8 cellular contexts compared by ENCODE assay signal in genomic region chr14:99035712-99036593, GRCh38.
DNase-seq lines count a peak whose midpoint lies in the region; ATAC-seq and TF ChIP-seq lines count a peak whose summit lies in the region.

No MANE protein-coding gene starts in this region.

- peak overlapping the region; percentile 88 for H2AFZ ChIP-seq in osteoblast (ENCODE audit: low read length)

- POLR2A ChIA-PET in Caco-2 (lab: Charles Lee) = no interaction called here

- no peaks in the 10 kb centered on the region for H3K36me3 Mint-ChIP-seq in Caco-2 (ENCODE audit: insufficient read depth, unreplicated experiment)

- H3K4me3 ChIP-seq in Caco-2 (ENCODE audit: low read depth, low read length) (no peak overlapping the region), SJCRH30 (peak overlapping the region; percentile 7), osteoblast (ENCODE audit: insufficient read depth, low read length) (peak overlapping the region; percentile 45)

- H3K27ac ChIP-seq in SJCRH30 = peak overlapping the region; percentile 50
- peak overlapping the region; percentile 79 for H3K27ac ChIP-seq in osteoblast (ENCODE audit: low read depth, low read length)

- H3K79me2 ChIP-seq in osteoblast (ENCODE audit: insufficient read depth, low read length) = no peaks in the 10 kb centered on the region

- no peak for TF ChIP-seq CTCF in Caco-2 (IDR thresholded peaks at IDR 0.05; ENCODE audit: insufficient read depth in 1 of 2, low read depth in 1 of 2, low read length in 1 of 2, severe bottlenecking in 1 of 2, unreplicated experiment in 1 of 2)
- TF ChIP-seq CTCF in osteoblast (IDR thresholded peaks at IDR 0.05; ENCODE audit: extremely low read depth, low read depth, low read length) = no peak

- no peaks in the 10 kb centered on the region for H3K36me3 ChIP-seq in Caco-2 (ENCODE audit: control insufficient read depth, insufficient read depth, low read length)
- no peaks in the 10 kb centered on the region for H3K36me3 ChIP-seq in SJCRH30
- H3K36me3 ChIP-seq in osteoblast (ENCODE audit: insufficient read depth, low read length) = no peaks in the 10 kb centered on the region

- peak overlapping the region; percentile 19 for H3K4me3 Mint-ChIP-seq in Caco-2 (ENCODE audit: unreplicated experiment)

- DNase-seq in Caco-2 (peak; percentile 24 to 46), SJCRH30 (peak; percentile 75 to 79), globus pallidus (ENCODE audit: low spot score) (peak; percentile 43), osteoblast (ENCODE audit: insufficient read length, low spot score, missing footprints) (peak; percentile 100), HUDEP-2 (lab: John Stamatoyannopoulos, UW; ENCODE audit: unreplicated experiment in 76 of 76) (no peak), NCI-H69 (lab: John Stamatoyannopoulos, UW) (no peak)

- H3K27ac Mint-ChIP-seq in Caco-2 (ENCODE audit: unreplicated experiment) = no peak overlapping the region

- CTCF ChIA-PET in Caco-2 (lab: Charles Lee) = no interaction called here

- ATAC-seq in GM21367 (IDR thresholded peaks at IDR 0.05; ENCODE audit: unreplicated experiment) (no peak), HG03139 (IDR thresholded peaks at IDR 0.05; ENCODE audit: unreplicated experiment) (no peak)

- no TSS peak for BruUV-seq in Caco-2 (replicated peaks; lab: Mats Ljungman, UMichigan)

- H4K20me1 ChIP-seq in osteoblast (ENCODE audit: insufficient read depth, low read length) = no peaks in the 10 kb centered on the region

- no peaks in the 10 kb centered on the region for H3K4me1 Mint-ChIP-seq in Caco-2 (ENCODE audit: low read depth, unreplicated experiment)

- peaks cover 6% of the 10 kb centered on the region for H3K27me3 Mint-ChIP-seq in Caco-2 (ENCODE audit: insufficient read depth, unreplicated experiment)

- H3K4me1 ChIP-seq in Caco-2 (no peaks in the 10 kb centered on the region), SJCRH30 (peaks cover 9% of the 10 kb centered on the region; the same call in 1 of the 2 replicates), osteoblast (ENCODE audit: insufficient read depth, low read length) (peaks cover 13% of the 10 kb centered on the region)

- peaks cover 10% of the 10 kb centered on the region for H3K9me3 Mint-ChIP-seq in Caco-2 (ENCODE audit: unreplicated experiment)

- intact Hi-C loops in Caco-2 (cut with micrococcal nuclease; ENCODE audit: unreplicated experiment) = no loop called here

- peak overlapping the region; percentile 64 for H3K4me2 ChIP-seq in osteoblast (ENCODE audit: insufficient read depth, low read length)

- H3K27me3 ChIP-seq in Caco-2 (replicated peaks; ENCODE audit: control insufficient read depth, insufficient read depth, low read length) (no peaks in the 10 kb centered on the region), SJCRH30 (no peaks in the 10 kb centered on the region), osteoblast (ENCODE audit: insufficient read depth, low read length) (no peaks in the 10 kb centered on the region)

- H3K9me3 ChIP-seq in Caco-2 (no peaks in the 10 kb centered on the region), SJCRH30 (replicated peaks) (no peaks in the 10 kb centered on the region), osteoblast (ENCODE audit: low read depth, low read length) (no peaks in the 10 kb centered on the region)

Comparison
In these comparisons a context has a peak if more than half of its experiments do, and no peak if none do; other contexts are left out.
1. DNase-seq: peak in Caco-2 (2 of 2), SJCRH30 (2 of 2), globus pallidus (single experiment) and osteoblast (single experiment); none in HUDEP-2 (0 of 76) and NCI-H69 (single experiment).